In genomic region chr5:43007911-43008368, GRCh38 we compare ENCODE assay signal across 8 cellular contexts. TPM values are rescaled to one million over a fixed set of nuclear protein-coding genes. Genes with fewer than 3 reads are reported as not detected.
DNase-seq lines count a peak whose midpoint lies in the region; ATAC-seq and TF ChIP-seq lines count a peak whose summit lies in the region.

No MANE protein-coding gene starts in this region.

- H3K27ac ChIP-seq in PC-3 (ENCODE audit: low read length) (peak overlapping the region; percentile 71), esophagus squamous epithelium (peak overlapping the region; percentile 74 to 95 (median 92)), neural cell (ENCODE audit: low read length) (peak overlapping the region; percentile 72), thoracic aorta (peak overlapping the region; percentile 70 to 88)

- no peaks in the 10 kb centered on the region for H3K27me3 ChIP-seq in PC-3 (ENCODE audit: low read length)
- H3K27me3 ChIP-seq in esophagus squamous epithelium = peaks cover 0 to 84% (median 4%) of the 10 kb centered on the region in 4 donors
- H3K27me3 ChIP-seq in neural cell (ENCODE audit: insufficient read depth, low read depth, low read length) = peaks cover 63% of the 10 kb centered on the region
- no peaks in the 10 kb centered on the region for H3K27me3 ChIP-seq in thoracic aorta (replicated peaks; ENCODE audit: insufficient read depth)

- WGBS in esophagus squamous epithelium, 2 donors = 0 to 1% methylated on average over 14 to 19 of the region's 25 CpGs

- POLR2A ChIA-PET in PC-3 (lab: Charles Lee; ENCODE audit: unreplicated experiment) = interaction anchor here (0.5 to 1.1 kb wide), 4 partner anchors 11 to 1236 kb away, joined by 3 to 8 read pairs (median 4); no protein-coding TSS in a partner anchor

- H3K9me2 ChIP-seq in PC-3 (replicated peaks; ENCODE audit: low read length) = no peaks in the 10 kb centered on the region
- no peaks in the 10 kb centered on the region for H3K9me2 ChIP-seq in neural cell (ENCODE audit: insufficient read depth, low read length)

- peak; percentile 54 for ATAC-seq in GM21717 (IDR thresholded peaks at IDR 0.05; ENCODE audit: unreplicated experiment)
- ATAC-seq in PC-3 = peak; percentile 64
- ATAC-seq in thoracic aorta (ENCODE audit: insufficient number of reproducible peaks, low FRiP score, low read depth) = peak; percentile 34

- H2AFZ ChIP-seq in PC-3 (ENCODE audit: low read length) (peak overlapping the region; percentile 96), neural cell (ENCODE audit: low read depth, low read length) (peak overlapping the region; percentile 23)

- no peak for TF ChIP-seq RAD21 in Ishikawa (IDR thresholded peaks at IDR 0.05; ENCODE audit: low read depth)
- TF ChIP-seq RAD21 in neural cell (conservative IDR thresholded peaks at IDR 0.05) = no peak

- H3K9ac ChIP-seq in PC-3 (ENCODE audit: low read length) (peak overlapping the region; percentile 65), neural cell (ENCODE audit: low read length) (peak overlapping the region; percentile 59)

- H3F3A ChIP-seq in PC-3 (ENCODE audit: low read length, unreplicated experiment) (no peaks in the 10 kb centered on the region), neural cell (ENCODE audit: insufficient read depth, low read length, poor library complexity, severe bottlenecking) (no peaks in the 10 kb centered on the region)

- peak in 1 of 4 donors; percentile 35 for TF ChIP-seq POLR2A in esophagus squamous epithelium (IDR thresholded peaks at IDR 0.05)

- CTCF ChIA-PET in PC-3 (lab: Charles Lee) = interaction anchor here (0.8 to 0.9 kb wide), 2 partner anchors 33 to 96 kb away, joined by 3 to 6 read pairs; no protein-coding TSS in a partner anchor

- H4K20me1 ChIP-seq in PC-3 (ENCODE audit: low read length) (no peaks in the 10 kb centered on the region), neural cell (ENCODE audit: insufficient read depth) (no peaks in the 10 kb centered on the region)

- peak overlapping the region; percentile 82 for H3K4me2 ChIP-seq in PC-3 (ENCODE audit: low read length)
- peak overlapping the region; percentile 25 for H3K4me2 ChIP-seq in neural cell (ENCODE audit: low read length)

- TF ChIP-seq EP300 in Ishikawa (IDR thresholded peaks at IDR 0.05; ENCODE audit: borderline replicate concordance) = no peak
- TF ChIP-seq EP300 in neural cell (conservative IDR thresholded peaks at IDR 0.05; ENCODE audit: poor library complexity, severe bottlenecking) = no peak

- intact Hi-C loops in PC-3 (cut with micrococcal nuclease) (loop anchor here (1.0 to 5.0 kb wide), 5 partner anchors 9 to 96 kb away; partner anchors contain the start of gene ANXA2R), esophagus squamous epithelium (cut with DNase I) (no loop called here)

- H3K36me3 ChIP-seq in PC-3 (ENCODE audit: low read depth, low read length) = no peaks in the 10 kb centered on the region
- no peaks in the 10 kb centered on the region for H3K36me3 ChIP-seq in esophagus squamous epithelium
- no peaks in the 10 kb centered on the region for H3K36me3 ChIP-seq in neural cell (ENCODE audit: insufficient read depth, low read length)
- no peaks in the 10 kb centered on the region for H3K36me3 ChIP-seq in thoracic aorta

- H3K4me1 ChIP-seq in PC-3 (ENCODE audit: insufficient read depth, low read length) = peaks cover 14% of the 10 kb centered on the region; the same call in 1 of the 2 replicates
- peaks cover 0 to 44% (median 24%) of the 10 kb centered on the region in 3 donors for H3K4me1 ChIP-seq in esophagus squamous epithelium
- peaks cover 0 to 12% of the 10 kb centered on the region in 2 donors for H3K4me1 ChIP-seq in thoracic aorta (ENCODE audit: control insufficient read depth in 1 of 2, low read depth in 2 of 2)

- TSS peak; percentile 82 for BruUV-seq in PC-3 (replicated peaks; lab: Mats Ljungman, UMichigan)

- H3K4me3 ChIP-seq in PC-3 (ENCODE audit: low read length) (peak overlapping the region; percentile 66), esophagus squamous epithelium (peak overlapping the region; percentile 29 to 70 (median 50)), neural cell (ENCODE audit: low read length) (peak overlapping the region; percentile 62), thoracic aorta (peak overlapping the region; percentile 73)

- peak; percentile 50; the same call in 1 of the 2 replicates for TF ChIP-seq CTCF in PC-3 (conservative IDR thresholded peaks at IDR 0.05; ENCODE audit: low read depth, low read length)
- no peak for TF ChIP-seq CTCF in esophagus squamous epithelium (IDR thresholded peaks at IDR 0.05)
- TF ChIP-seq CTCF in neural cell (IDR thresholded peaks at IDR 0.05; ENCODE audit: poor library complexity, severe bottlenecking) = no peak
- TF ChIP-seq CTCF in thoracic aorta (IDR thresholded peaks at IDR 0.05) = no peak

- DNase-seq in DMS79 (lab: John Stamatoyannopoulos, UW) (peak; percentile 83), PC-3 (peak; percentile 81), esophagus squamous epithelium (lab: John Stamatoyannopoulos, UW) (peak; percentile 24), thoracic aorta (ENCODE audit: low spot score) (peak; percentile 21)
- peak; percentile 79 for DNase-seq in activated T-cell treated with anti-CD3 and anti-CD28 coated beads, Interleukin-2, amount 50 U/mL, for 1 hour

- no peaks in the 10 kb centered on the region for H3K9me3 ChIP-seq in PC-3 (ENCODE audit: low read length)
- H3K9me3 ChIP-seq in esophagus squamous epithelium = no peaks in the 10 kb centered on the region
- H3K9me3 ChIP-seq in neural cell (ENCODE audit: low read length) = no peaks in the 10 kb centered on the region
- H3K9me3 ChIP-seq in thoracic aorta = no peaks in the 10 kb centered on the region

- no peaks in the 10 kb centered on the region for H3K79me2 ChIP-seq in PC-3 (ENCODE audit: low read length)
- no peaks in the 10 kb centered on the region for H3K79me2 ChIP-seq in neural cell (replicated peaks; ENCODE audit: insufficient read depth, low read length)

TF ChIP-seq in Ishikawa, 13 proteins besides CTCF, POLR2A, EP300 and RAD21 (continues in another document):
- TF ChIP-seq YY1 (IDR thresholded peaks at IDR 0.05; ENCODE audit: low read depth) = no peak
- no peak for TF ChIP-seq ZBTB7A (IDR thresholded peaks at IDR 0.05; ENCODE audit: low read depth)
- no peak for TF ChIP-seq EGR1 (IDR thresholded peaks at IDR 0.05)
- TF ChIP-seq TEAD4 (IDR thresholded peaks at IDR 0.05) = no peak
- no peak for TF ChIP-seq NFIC (IDR thresholded peaks at IDR 0.05)
- peak; percentile 40 for TF ChIP-seq TAF1 (IDR thresholded peaks at IDR 0.05; ENCODE audit: low read depth)

TF ChIP-seq in neural cell, 6 proteins besides CTCF, POLR2A, EP300 and RAD21:
- TF ChIP-seq SMC3 (conservative IDR thresholded peaks at IDR 0.05; ENCODE audit: poor library complexity) (no peak), TAF1 (IDR thresholded peaks at IDR 0.05; ENCODE audit: low read depth) (no peak), MXI1 (conservative IDR thresholded peaks at IDR 0.05; ENCODE audit: poor library complexity, severe bottlenecking) (no peak), POLR2AphosphoS5 (IDR thresholded peaks at IDR 0.05) (no peak), EZH2 (IDR thresholded peaks at IDR 0.05; ENCODE audit: borderline replicate concordance, insufficient read depth, low read length, poor library complexity, severe bottlenecking) (no peak)
- TF ChIP-seq, protein P1, sequence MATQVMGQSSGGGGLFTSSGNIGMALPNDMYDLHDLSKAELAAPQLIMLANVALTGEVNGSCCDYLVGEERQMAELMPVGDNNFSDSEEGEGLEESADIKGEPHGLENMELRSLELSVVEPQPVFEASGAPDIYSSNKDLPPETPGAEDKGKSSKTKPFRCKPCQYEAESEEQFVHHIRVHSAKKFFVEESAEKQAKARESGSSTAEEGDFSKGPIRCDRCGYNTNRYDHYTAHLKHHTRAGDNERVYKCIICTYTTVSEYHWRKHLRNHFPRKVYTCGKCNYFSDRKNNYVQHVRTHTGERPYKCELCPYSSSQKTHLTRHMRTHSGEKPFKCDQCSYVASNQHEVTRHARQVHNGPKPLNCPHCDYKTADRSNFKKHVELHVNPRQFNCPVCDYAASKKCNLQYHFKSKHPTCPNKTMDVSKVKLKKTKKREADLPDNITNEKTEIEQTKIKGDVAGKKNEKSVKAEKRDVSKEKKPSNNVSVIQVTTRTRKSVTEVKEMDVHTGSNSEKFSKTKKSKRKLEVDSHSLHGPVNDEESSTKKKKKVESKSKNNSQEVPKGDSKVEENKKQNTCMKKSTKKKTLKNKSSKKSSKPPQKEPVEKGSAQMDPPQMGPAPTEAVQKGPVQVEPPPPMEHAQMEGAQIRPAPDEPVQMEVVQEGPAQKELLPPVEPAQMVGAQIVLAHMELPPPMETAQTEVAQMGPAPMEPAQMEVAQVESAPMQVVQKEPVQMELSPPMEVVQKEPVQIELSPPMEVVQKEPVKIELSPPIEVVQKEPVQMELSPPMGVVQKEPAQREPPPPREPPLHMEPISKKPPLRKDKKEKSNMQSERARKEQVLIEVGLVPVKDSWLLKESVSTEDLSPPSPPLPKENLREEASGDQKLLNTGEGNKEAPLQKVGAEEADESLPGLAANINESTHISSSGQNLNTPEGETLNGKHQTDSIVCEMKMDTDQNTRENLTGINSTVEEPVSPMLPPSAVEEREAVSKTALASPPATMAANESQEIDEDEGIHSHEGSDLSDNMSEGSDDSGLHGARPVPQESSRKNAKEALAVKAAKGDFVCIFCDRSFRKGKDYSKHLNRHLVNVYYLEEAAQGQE (IDR thresholded peaks at IDR 0.05; ENCODE audit: borderline replicate concordance) = no peak

RNA-seq across cellular contexts. Expression of gene ANXA2R, which starts 32.2 kb away (rescaled TPM):
- total RNA-seq in PC-3 (2014; rRNA removed) = 4.8 and 8.9 TPM in 2 replicates
- total RNA-seq in esophagus squamous epithelium = 1 to 10 TPM in 2 of 4 donors, under 1 TPM in 2; 0.57 to 2.5 (median 1.6) TPM
- polyA plus RNA-seq in neural cell = not detected in 2 replicates
- polyA minus RNA-seq in neural cell = 0.49 and 0.58 TPM in 2 replicates
- total RNA-seq in thoracic aorta = 1 to 10 TPM; 3.2 to 5.3 TPM

Comparison
In these comparisons a context has a peak if more than half of its experiments do, and no peak if none do; other contexts are left out.
1. Peak in every context shown above with its lines: DNase-seq, ATAC-seq, H3K4me3 ChIP-seq and H3K27ac ChIP-seq.
2. DNase-seq: peak in every context shown above with its lines; median percentile 83 in DMS79; 81 in PC-3; 79 in activated T-cell treated with anti-CD3 and anti-CD28 coated beads, Interleukin-2, amount 50 U/mL, for 1 hour; 24 in esophagus squamous epithelium; 21 in thoracic aorta.